Comparison of ENCODE assay signal across 13 cellular contexts in the genomic region with DNA sequence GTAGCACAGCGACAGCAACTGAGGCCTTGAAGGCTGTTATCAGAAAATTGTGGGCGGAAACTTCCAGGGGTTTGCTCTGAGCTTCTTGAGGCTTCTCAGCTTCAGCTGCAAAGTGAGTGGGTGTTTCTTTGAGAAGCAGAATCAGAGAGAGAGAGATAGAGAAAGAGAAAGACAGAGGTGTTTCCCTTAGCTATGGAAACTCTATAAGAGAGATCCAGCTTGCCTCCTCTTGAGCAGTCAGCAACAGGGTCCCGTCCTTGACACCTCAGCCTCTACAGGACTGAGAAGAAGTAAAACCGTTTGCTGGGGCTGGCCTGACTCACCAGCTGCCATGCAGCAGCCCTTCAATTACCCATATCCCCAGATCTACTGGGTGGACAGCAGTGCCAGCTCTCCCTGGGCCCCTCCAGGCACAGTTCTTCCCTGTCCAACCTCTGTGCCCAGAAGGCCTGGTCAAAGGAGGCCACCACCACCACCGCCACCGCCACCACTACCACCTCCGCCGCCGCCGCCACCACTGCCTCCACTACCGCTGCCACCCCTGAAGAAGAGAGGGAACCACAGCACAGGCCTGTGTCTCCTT. TPM values are rescaled to one million over a fixed set of nuclear protein-coding genes. Genes with fewer than 3 reads are reported as not detected.
DNase-seq lines count a peak whose midpoint lies in the region; ATAC-seq and TF ChIP-seq lines count a peak whose summit lies in the region.
"Had no signal": no experiment of that assay in that cellular context is flagged by ENCODE, and none has a peak within 500 bp of the region (broad histone marks: within the 10 kb centered on the region; RNA-seq: fewer than 3 reads in every experiment).

A gene with protein sequence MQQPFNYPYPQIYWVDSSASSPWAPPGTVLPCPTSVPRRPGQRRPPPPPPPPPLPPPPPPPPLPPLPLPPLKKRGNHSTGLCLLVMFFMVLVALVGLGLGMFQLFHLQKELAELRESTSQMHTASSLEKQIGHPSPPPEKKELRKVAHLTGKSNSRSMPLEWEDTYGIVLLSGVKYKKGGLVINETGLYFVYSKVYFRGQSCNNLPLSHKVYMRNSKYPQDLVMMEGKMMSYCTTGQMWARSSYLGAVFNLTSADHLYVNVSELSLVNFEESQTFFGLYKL (plus strand): TSS at position 233 of the 583 bp plus-strand sequence. CDS start 99 bp downstream, at position 332.

- H2AFZ ChIP-seq in smooth muscle cell (ENCODE audit: low read depth) (no peak within 1 kb of the TSS), PC-9 (no peak within 1 kb of the TSS)

- intact Hi-C loops in activated CD8-positive, alpha-beta T cell treated with anti-CD3 and anti-CD28 coated beads for 36 hours (cut with micrococcal nuclease): loop anchor here (1.0 kb wide), 1 partner anchor 21 kb away; no protein-coding TSS in a partner anchor
- intact Hi-C loops in PC-9 (cut with micrococcal nuclease; ENCODE audit: unreplicated experiment) (no loop called here), gastrocnemius medialis (cut with DNase I; ENCODE audit: low total_unique reads) (no loop called here)

- H3K4me2 ChIP-seq in smooth muscle cell (no peak within 1 kb of the TSS), PC-9 (no peak within 1 kb of the TSS)
- H3K4me2 ChIP-seq: BLaER1 treated with 17β-estradiol and CSF1 and Interleukin-3, amounts not matched to agents 10 nM and 100 nM had no signal

- TF ChIP-seq POLR2A in gastrocnemius medialis (IDR thresholded peaks at IDR 0.05): no peak

- H3K4me3 ChIP-seq in smooth muscle cell: no peak within 1 kb of the TSS
- H3K4me3 ChIP-seq in PC-9: no peak within 1 kb of the TSS
- H3K4me3 ChIP-seq in gastrocnemius medialis: no peak within 1 kb of the TSS
- H3K4me3 ChIP-seq: BLaER1 treated with 17β-estradiol and CSF1 and Interleukin-3, amounts not matched to agents 10 nM and 100 nM; ovary had no signal

- POLR2A ChIA-PET in activated CD8-positive, alpha-beta T cell treated with anti-CD3 and anti-CD28 coated beads for 36 hours (lab: Charles Lee): interaction anchor here (1.0 to 3.6 kb wide), 7 partner anchors 9 to 68 kb away, joined by 3 to 17 read pairs (median 4); no protein-coding TSS in a partner anchor
- POLR2A ChIA-PET in PC-9 (lab: Charles Lee; ENCODE audit: unreplicated experiment): no interaction called here

- peaks cover 74% of the 10 kb centered on the region for H3K4me1 Mint-ChIP-seq in activated CD8-positive, alpha-beta T cell treated with anti-CD3 and anti-CD28 coated beads for 36 hours (ENCODE audit: low read depth)

- no TSS peak for BruUV-seq in PC-9 (replicated peaks; lab: Mats Ljungman, UMichigan)

- peak within 1 kb of the TSS; percentile 85 for H3K27ac Mint-ChIP-seq in activated CD8-positive, alpha-beta T cell treated with anti-CD3 and anti-CD28 coated beads for 36 hours

- no peaks in the 10 kb centered on the region for H3K27me3 ChIP-seq in smooth muscle cell (ENCODE audit: low read depth)
- H3K27me3 ChIP-seq in PC-9 (ENCODE audit: insufficient read depth, low read depth): no peaks in the 10 kb centered on the region
- no peaks in the 10 kb centered on the region for H3K27me3 ChIP-seq in gastrocnemius medialis
- H3K27me3 ChIP-seq: BLaER1 treated with 17β-estradiol and CSF1 and Interleukin-3, amounts not matched to agents 10 nM and 100 nM; ovary had no signal

- no peaks in the 10 kb centered on the region for H3K9me2 ChIP-seq in PC-9 (ENCODE audit: insufficient read depth)

- H3K4me3 Mint-ChIP-seq in activated CD8-positive, alpha-beta T cell treated with anti-CD3 and anti-CD28 coated beads for 36 hours: peak within 1 kb of the TSS; percentile 79

- in situ Hi-C loops in GM13976 (cut with MboI; ENCODE audit: low sequenced_read_pairs, unreplicated experiment) (no loop called here), gastrocnemius medialis (cut with MboI; ENCODE audit: low sequenced_read_pairs in 4 of 4) (no loop called here)

- TF ChIP-seq CTCF in GM13976 (IDR thresholded peaks at IDR 0.05; ENCODE audit: borderline replicate concordance, control extremely low read depth, extremely low read depth, insufficient read depth, missing control alignments) (no peak), smooth muscle cell (IDR thresholded peaks at IDR 0.05; ENCODE audit: borderline replicate concordance, insufficient read depth, poor library complexity, severe bottlenecking) (no peak), PC-9 (conservative IDR thresholded peaks at IDR 0.05) (no peak), gastrocnemius medialis (IDR thresholded peaks at IDR 0.05 in 4 of 5, conservative IDR thresholded peaks at IDR 0.05 in 1 of 5) (no peak)
- no peak for TF ChIP-seq CTCF in activated CD8-positive, alpha-beta T cell treated with anti-CD3 and anti-CD28 coated beads for 36 hours (IDR thresholded peaks at IDR 0.05)

- DNase-seq in GM13976 (ENCODE audit: low spot score) (peak; percentile 44), smooth muscle cell (lab: John Stamatoyannopoulos, UW; ENCODE audit: unreplicated experiment) (no peak), PC-9 (no peak), gastrocnemius medialis (no peak)
- peak; percentile 84 for DNase-seq in activated CD8-positive, alpha-beta T cell treated with anti-CD3 and anti-CD28 coated beads for 36 hours
- DNase-seq in central memory CD4-positive, alpha-beta T cell: peak; percentile 23
- DNase-seq in stimulated activated CD4-positive, alpha-beta T cell treated with anti-CD3 and anti-CD28 coated beads, TNF-alpha, amount 100 ng/mL, for 4 hours (ENCODE audit: low read depth in 3 of 3): peak; percentile 44 to 52 (median 52)
- DNase-seq: amniotic stem cell, ovary had no signal

- H3K9me3 ChIP-seq in smooth muscle cell (replicated peaks; ENCODE audit: low read depth): no peaks in the 10 kb centered on the region
- H3K9me3 ChIP-seq in PC-9 (ENCODE audit: insufficient read depth, low read depth): no peaks in the 10 kb centered on the region; the same call in 1 of the 2 replicates
- no peaks in the 10 kb centered on the region for H3K9me3 ChIP-seq in gastrocnemius medialis
- H3K9me3 ChIP-seq: BLaER1 treated with 17β-estradiol and CSF1 and Interleukin-3, amounts not matched to agents 10 nM and 100 nM; ovary had no signal

- peak; percentile 77 for ATAC-seq in activated CD8-positive, alpha-beta T cell treated with anti-CD3 and anti-CD28 coated beads for 36 hours
- ATAC-seq in gastrocnemius medialis (no peak), GM21360 (IDR thresholded peaks at IDR 0.05; ENCODE audit: unreplicated experiment) (no peak)

- H3K36me3 ChIP-seq in smooth muscle cell (ENCODE audit: low read depth) (no peaks in the 10 kb centered on the region), PC-9 (ENCODE audit: low read depth) (no peaks in the 10 kb centered on the region), gastrocnemius medialis (no peaks in the 10 kb centered on the region)
- H3K36me3 ChIP-seq: BLaER1 treated with 17β-estradiol and CSF1 and Interleukin-3, amounts not matched to agents 10 nM and 100 nM; ovary had no signal

- H4K20me1 ChIP-seq in smooth muscle cell (ENCODE audit: low read depth) (no peaks in the 10 kb centered on the region), PC-9 (ENCODE audit: insufficient read depth) (no peaks in the 10 kb centered on the region)
- H4K20me1 ChIP-seq: BLaER1 treated with 17β-estradiol and CSF1 and Interleukin-3, amounts not matched to agents 10 nM and 100 nM had no signal

- no peak within 1 kb of the TSS for H3K9ac ChIP-seq in smooth muscle cell (ENCODE audit: low read depth)
- H3K9ac ChIP-seq: BLaER1 treated with 17β-estradiol and CSF1 and Interleukin-3, amounts not matched to agents 10 nM and 100 nM had no signal

- no peaks in the 10 kb centered on the region for H3K4me1 ChIP-seq in smooth muscle cell (ENCODE audit: low read depth)
- H3K4me1 ChIP-seq in PC-9 (replicated peaks; ENCODE audit: insufficient read depth): peaks cover 18% of the 10 kb centered on the region
- no peaks in the 10 kb centered on the region for H3K4me1 ChIP-seq in gastrocnemius medialis

- H3K27ac ChIP-seq in smooth muscle cell (ENCODE audit: low read depth) (no peak within 1 kb of the TSS), PC-9 (no peak within 1 kb of the TSS), gastrocnemius medialis (no peak within 1 kb of the TSS)
- H3K27ac ChIP-seq: BLaER1 treated with 17β-estradiol and CSF1 and Interleukin-3, amounts not matched to agents 10 nM and 100 nM; ovary had no signal

- 76% methylated on average over 11 of the region's 11 CpGs for WGBS in smooth muscle cell (ENCODE audit: low lambda C conversion rate)

- H3K27me3 Mint-ChIP-seq in activated CD8-positive, alpha-beta T cell treated with anti-CD3 and anti-CD28 coated beads for 36 hours: peaks cover 14% of the 10 kb centered on the region

- CTCF ChIA-PET in activated CD8-positive, alpha-beta T cell treated with anti-CD3 and anti-CD28 coated beads for 36 hours (lab: Charles Lee): interaction anchor here (0.6 to 3.9 kb wide), 15 partner anchors 12 to 260 kb away, joined by 3 to 18 read pairs (median 5); no protein-coding TSS in a partner anchor
- CTCF ChIA-PET in PC-9 (lab: Charles Lee): no interaction called here

- H3K9me3 Mint-ChIP-seq in activated CD8-positive, alpha-beta T cell treated with anti-CD3 and anti-CD28 coated beads for 36 hours: peaks cover 7% of the 10 kb centered on the region

- H3K79me2 ChIP-seq in smooth muscle cell (ENCODE audit: low read depth): no peaks in the 10 kb centered on the region
- H3K79me2 ChIP-seq in PC-9 (ENCODE audit: low read depth): no peaks in the 10 kb centered on the region

- no peaks in the 10 kb centered on the region for H3F3A ChIP-seq in smooth muscle cell (ENCODE audit: low read depth)
- H3F3A ChIP-seq in PC-9 (ENCODE audit: insufficient read depth, low read depth): peaks cover 8% of the 10 kb centered on the region; the same call in 1 of the 2 replicates

- H3K36me3 Mint-ChIP-seq in activated CD8-positive, alpha-beta T cell treated with anti-CD3 and anti-CD28 coated beads for 36 hours (ENCODE audit: low read depth): peaks cover 30% of the 10 kb centered on the region

RNA-seq across cellular contexts. Expression of the gene that starts here (rescaled TPM):
- total RNA-seq in activated CD8-positive, alpha-beta T cell treated with anti-CD3 and anti-CD28 coated beads for 36 hours: 1 to 10 TPM; 7.0 to 8.4 TPM
- not detected in 2 replicates for total RNA-seq in smooth muscle cell
- not detected in 2 replicates for polyA plus RNA-seq in smooth muscle cell
- not detected in 2 replicates for total RNA-seq in PC-9 (2021)
- not detected for total RNA-seq in gastrocnemius medialis
- total RNA-seq: NCI-H460, temporal lobe had no signal

Comparison
In these comparisons a context has a peak if more than half of its experiments do, and no peak if none do; other contexts are left out.
1. DNase-seq: peak in GM13976 (single experiment), activated CD8-positive, alpha-beta T cell treated with anti-CD3 and anti-CD28 coated beads for 36 hours (single experiment), central memory CD4-positive, alpha-beta T cell (single experiment) and stimulated activated CD4-positive, alpha-beta T cell treated with anti-CD3 and anti-CD28 coated beads, TNF-alpha, amount 100 ng/mL, for 4 hours (3 of 3); none in smooth muscle cell (single experiment), PC-9 (0 of 2) and gastrocnemius medialis (0 of 2).